8 cellular contexts compared by ENCODE assay signal in genomic region chr3:71305246-71306206, GRCh38.
A peak's percentile ranks its signal among the peaks of the same experiment; 100 is the strongest.
DNase-seq lines count a peak whose midpoint lies in the region; ATAC-seq and TF ChIP-seq lines count a peak whose summit lies in the region.

No MANE protein-coding gene starts in this region.

- TF ChIP-seq POLR2A in right lobe of liver (IDR thresholded peaks at IDR 0.05): no peak

- 69 to 71% methylated on average over 21 of the region's 21 CpGs for WGBS in GM23248 (ENCODE audit: low coverage in 1 of 2, low lambda C conversion rate in 2 of 2, missing lambda C conversion rate in 2 of 2), 2 experiments
- WGBS in right lobe of liver (ENCODE audit: insufficient coverage, low coverage, low lambda C conversion rate, missing lambda C conversion rate): 27% methylated on average over 21 of the region's 21 CpGs

- H3K79me2 ChIP-seq in GM23248 (ENCODE audit: insufficient read depth): peaks cover 29% of the 10 kb centered on the region

- in situ Hi-C loops in GM23248 (cut with MboI): no loop called here

- H3K27ac ChIP-seq in GM23248 (no peak overlapping the region), right lobe of liver (peak overlapping the region; percentile 60 to 65 (median 61))

- H3K4me3 ChIP-seq in GM23248: no peak overlapping the region
- peak overlapping the region; percentile 3 to 38 (median 15) for H3K4me3 ChIP-seq in right lobe of liver

- H3K9ac ChIP-seq in GM23248: no peak overlapping the region

- TF ChIP-seq CTCF in right lobe of liver (IDR thresholded peaks at IDR 0.05): no peak

- H3F3A ChIP-seq in GM23248 (ENCODE audit: insufficient read depth): peaks cover 17% of the 10 kb centered on the region

- ATAC-seq in right lobe of liver: peak; percentile 64 to 79 (median 73)

- peaks cover 18% of the 10 kb centered on the region for H3K4me1 ChIP-seq in GM23248 (ENCODE audit: insufficient read depth)
- H3K4me1 ChIP-seq in right lobe of liver: peaks cover 0 to 27% (median 3%) of the 10 kb centered on the region in 4 donors

- H3K4me2 ChIP-seq in GM23248 (ENCODE audit: unreplicated experiment): peak overlapping the region; percentile 27

- H4K20me1 ChIP-seq in GM23248 (ENCODE audit: insufficient read depth): no peaks in the 10 kb centered on the region

- no peak for DNase-seq in GM23248
- DNase-seq in SK-N-DZ (ENCODE audit: low spot score): peak; percentile 16
- peak; percentile 57 for DNase-seq in dermis blood vessel endothelial cell
- DNase-seq in right lobe of liver: peak in 1 of 3 donors; percentile 35
- DNase-seq in stimulated activated CD4-positive, alpha-beta T cell treated with anti-CD3 and anti-CD28 coated beads, Interleukin-4, amount 100 ng/mL, for 4 hours: peak; percentile 13 to 25
- DNase-seq in NCI-H2081 treated with DMSO at 0.1 percent for 48 hours (lab: John Stamatoyannopoulos, UW): no peak
- DNase-seq in SW 1271 (lab: John Stamatoyannopoulos, UW): no peak
- no peak for DNase-seq in OCI-M2 (lab: John Stamatoyannopoulos, UW; ENCODE audit: unreplicated experiment)

- H3K27me3 ChIP-seq in GM23248 (replicated peaks; ENCODE audit: insufficient read depth) (no peaks in the 10 kb centered on the region), right lobe of liver (no peaks in the 10 kb centered on the region)

- intact Hi-C loops in right lobe of liver (cut with DNase I): no loop called here

- H3K9me3 ChIP-seq in GM23248 (ENCODE audit: low read depth) (no peaks in the 10 kb centered on the region), right lobe of liver (no peaks in the 10 kb centered on the region)

- H3K9me2 ChIP-seq in GM23248 (ENCODE audit: insufficient read depth): no peaks in the 10 kb centered on the region

- peak overlapping the region; percentile 28; the same call in 1 of the 2 replicates for H2AFZ ChIP-seq in GM23248

- H3K36me3 ChIP-seq in GM23248 (ENCODE audit: low read depth) (no peaks in the 10 kb centered on the region), right lobe of liver (no peaks in the 10 kb centered on the region)

Comparison
In these comparisons a context has a peak if more than half of its experiments do, and no peak if none do; other contexts are left out.
1. DNase-seq: peak in SK-N-DZ (single experiment), dermis blood vessel endothelial cell (single experiment) and stimulated activated CD4-positive, alpha-beta T cell treated with anti-CD3 and anti-CD28 coated beads, Interleukin-4, amount 100 ng/mL, for 4 hours (2 of 2); none in GM23248 (single experiment), NCI-H2081 treated with DMSO at 0.1 percent for 48 hours (single experiment), SW 1271 (0 of 2) and OCI-M2 (single experiment).